In the genomic region with DNA sequence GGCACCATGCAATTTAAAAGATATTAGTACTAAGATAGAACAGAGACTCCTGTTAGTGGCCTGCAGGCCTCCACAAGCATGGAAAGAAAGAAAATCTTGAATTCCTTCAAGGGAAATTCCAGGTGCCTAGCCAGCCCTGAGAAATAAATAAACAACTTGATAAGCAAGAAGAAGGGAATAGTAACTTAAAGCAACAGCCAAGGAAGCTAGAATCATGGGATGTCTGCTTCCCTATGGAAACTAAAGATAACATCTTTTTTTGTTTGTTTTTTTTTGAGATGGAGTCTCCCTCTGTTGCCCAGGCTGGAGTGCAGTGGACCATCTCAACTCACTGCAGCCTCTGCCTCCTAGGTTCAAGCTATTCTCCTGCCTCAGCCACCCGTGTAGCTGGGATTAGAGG, we compare ENCODE assay signal across 16 cellular contexts.
A peak's percentile ranks its signal among the peaks of the same experiment; 100 is the strongest.
DNase-seq lines count a peak whose midpoint lies in the region; ATAC-seq and TF ChIP-seq lines count a peak whose summit lies in the region.
"Had no signal": no experiment of that assay in that cellular context is flagged by ENCODE, and none has a peak within 500 bp of the region (broad histone marks: within the 10 kb centered on the region; RNA-seq: fewer than 3 reads in every experiment).

No MANE protein-coding gene starts in this region.

- peak; percentile 7 for DNase-seq in H4 (ENCODE audit: low spot score)
- DNase-seq in adipocyte (ENCODE audit: low read depth): peak; percentile 12
- peak; percentile 68 for DNase-seq in left kidney (ENCODE audit: low read depth, low spot score)
- no peak for DNase-seq in natural killer cell
- no peak for DNase-seq in Peyer's patch
- DNase-seq in right cardiac atrium: no peak
- no peak for DNase-seq in NCI-H2107 (lab: John Stamatoyannopoulos, UW)
- DNase-seq: C1 segment of cervical spinal cord; CD8-positive, alpha-beta memory T cell; DMS79; GOT3; KBM-7; NCI-H1105 treated with DMSO at 0.1 percent for 48 hours; NCI-H1694; NCI-H524 treated with DMSO at 0.1 percent for 48 hours; PC-3 had no signal

- H3K4me1 ChIP-seq in adipocyte (ENCODE audit: control insufficient read depth, insufficient read depth, low read length) (peaks cover 13% of the 10 kb centered on the region), Peyer's patch (no peaks in the 10 kb centered on the region), right cardiac atrium (ENCODE audit: control insufficient read depth, insufficient read depth, low read length) (peaks cover 2% of the 10 kb centered on the region)

- H3K27ac ChIP-seq in Peyer's patch: no peak overlapping the region
- H3K27ac ChIP-seq in right cardiac atrium (ENCODE audit: low read length): no peak overlapping the region

- no peak for ATAC-seq in natural killer cell
- ATAC-seq in right cardiac atrium: no peak
- ATAC-seq: PC-3 had no signal

- peaks cover 7 to 11% of the 10 kb centered on the region in 2 donors for H3K27me3 Mint-ChIP-seq in natural killer cell (ENCODE audit: low read depth in 2 of 2)

- no peaks in the 10 kb centered on the region for H3K4me1 Mint-ChIP-seq in natural killer cell
- H3K4me1 Mint-ChIP-seq: CD8-positive, alpha-beta memory T cell had no signal

- TF ChIP-seq POLR2A in Peyer's patch (IDR thresholded peaks at IDR 0.05): no peak

- H3K9ac ChIP-seq in adipocyte (ENCODE audit: low read length): no peak overlapping the region

- H3K36me3 Mint-ChIP-seq in natural killer cell: no peaks in the 10 kb centered on the region

- H3K27ac Mint-ChIP-seq in natural killer cell: no peak overlapping the region
- H3K27ac Mint-ChIP-seq: CD8-positive, alpha-beta memory T cell had no signal

- no peaks in the 10 kb centered on the region for H3K27me3 ChIP-seq in adipocyte (replicated peaks; ENCODE audit: control insufficient read depth, insufficient read depth, low read length)
- H3K27me3 ChIP-seq in Peyer's patch: no peaks in the 10 kb centered on the region
- no peaks in the 10 kb centered on the region for H3K27me3 ChIP-seq in right cardiac atrium (ENCODE audit: control insufficient read depth, insufficient read depth)

- H3K9me3 ChIP-seq in adipocyte (ENCODE audit: control insufficient read depth, low read length): no peaks in the 10 kb centered on the region
- peaks cover 0 to 3% (median 0%) of the 10 kb centered on the region in 4 donors for H3K9me3 ChIP-seq in Peyer's patch
- no peaks in the 10 kb centered on the region for H3K9me3 ChIP-seq in right cardiac atrium (ENCODE audit: control insufficient read depth, low read length)

- WGBS in right cardiac atrium: 83% methylated on average over 1 of the region's 1 CpG

- H3K4me3 Mint-ChIP-seq in natural killer cell: no peak overlapping the region
- H3K4me3 Mint-ChIP-seq: CD8-positive, alpha-beta memory T cell had no signal

- H3K9me3 Mint-ChIP-seq in natural killer cell: peaks cover 0 to 2% of the 10 kb centered on the region in 2 donors

- TF ChIP-seq CTCF in natural killer cell (IDR thresholded peaks at IDR 0.05) (no peak), Peyer's patch (IDR thresholded peaks at IDR 0.05) (no peak)

- intact Hi-C loops in natural killer cell (cut with micrococcal nuclease) (no loop called here), right cardiac atrium (cut with DNase I) (no loop called here)

- H3K4me3 ChIP-seq in adipocyte (ENCODE audit: low read length): no peak overlapping the region
- no peak overlapping the region for H3K4me3 ChIP-seq in Peyer's patch
- H3K4me3 ChIP-seq in right cardiac atrium (ENCODE audit: low read length): no peak overlapping the region

- no peaks in the 10 kb centered on the region for H3K36me3 ChIP-seq in adipocyte (ENCODE audit: control insufficient read depth, insufficient read depth, low read length, severe bottlenecking)
- no peaks in the 10 kb centered on the region for H3K36me3 ChIP-seq in Peyer's patch

Comparison
In these comparisons a context has a peak if more than half of its experiments do, and no peak if none do; other contexts are left out.
1. DNase-seq: peak in H4 (single experiment), adipocyte (single experiment) and left kidney (single experiment); none in natural killer cell (single experiment), Peyer's patch (0 of 3), right cardiac atrium (0 of 3) and NCI-H2107 (single experiment).